Comparison of ENCODE assay signal across 2 cellular contexts in the genomic region with DNA sequence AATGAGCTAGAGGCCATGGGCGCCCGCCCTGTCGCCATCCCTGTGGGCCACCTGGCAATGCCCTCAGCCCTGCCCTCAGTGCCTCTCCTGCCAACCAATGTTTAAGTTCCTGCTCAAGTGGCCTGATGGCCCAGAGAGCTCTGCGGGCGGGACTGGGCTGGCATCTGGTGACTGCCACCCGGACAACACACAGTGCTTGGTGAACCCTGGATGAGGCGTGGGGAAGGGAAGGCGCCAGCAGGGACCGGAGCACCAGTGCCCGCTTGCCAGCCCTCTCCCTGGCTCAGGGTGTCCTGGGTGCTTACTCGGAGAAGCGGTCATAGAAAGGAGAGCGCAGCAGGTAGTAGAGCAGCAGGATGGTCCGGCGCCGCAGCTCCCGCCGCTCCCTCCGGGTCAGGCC.
TF ChIP-seq lines count a peak whose summit lies in the region.

No MANE protein-coding gene starts in this region.

TF ChIP-seq in liver, 16 proteins besides CTCF, POLR2A, EP300 and RAD21:
- TF ChIP-seq GABPA (IDR thresholded peaks at IDR 0.05 in 1 of 2, conservative IDR thresholded peaks at IDR 0.05 in 1 of 2): peak in 1 of 2 donors; percentile 61
- TF ChIP-seq TAF1 (conservative IDR thresholded peaks at IDR 0.05): no peak
- TF ChIP-seq JUND (IDR thresholded peaks at IDR 0.05): no peak
- TF ChIP-seq RXRA (IDR thresholded peaks at IDR 0.05): peak; percentile 57 to 68
- TF ChIP-seq, protein P1, sequence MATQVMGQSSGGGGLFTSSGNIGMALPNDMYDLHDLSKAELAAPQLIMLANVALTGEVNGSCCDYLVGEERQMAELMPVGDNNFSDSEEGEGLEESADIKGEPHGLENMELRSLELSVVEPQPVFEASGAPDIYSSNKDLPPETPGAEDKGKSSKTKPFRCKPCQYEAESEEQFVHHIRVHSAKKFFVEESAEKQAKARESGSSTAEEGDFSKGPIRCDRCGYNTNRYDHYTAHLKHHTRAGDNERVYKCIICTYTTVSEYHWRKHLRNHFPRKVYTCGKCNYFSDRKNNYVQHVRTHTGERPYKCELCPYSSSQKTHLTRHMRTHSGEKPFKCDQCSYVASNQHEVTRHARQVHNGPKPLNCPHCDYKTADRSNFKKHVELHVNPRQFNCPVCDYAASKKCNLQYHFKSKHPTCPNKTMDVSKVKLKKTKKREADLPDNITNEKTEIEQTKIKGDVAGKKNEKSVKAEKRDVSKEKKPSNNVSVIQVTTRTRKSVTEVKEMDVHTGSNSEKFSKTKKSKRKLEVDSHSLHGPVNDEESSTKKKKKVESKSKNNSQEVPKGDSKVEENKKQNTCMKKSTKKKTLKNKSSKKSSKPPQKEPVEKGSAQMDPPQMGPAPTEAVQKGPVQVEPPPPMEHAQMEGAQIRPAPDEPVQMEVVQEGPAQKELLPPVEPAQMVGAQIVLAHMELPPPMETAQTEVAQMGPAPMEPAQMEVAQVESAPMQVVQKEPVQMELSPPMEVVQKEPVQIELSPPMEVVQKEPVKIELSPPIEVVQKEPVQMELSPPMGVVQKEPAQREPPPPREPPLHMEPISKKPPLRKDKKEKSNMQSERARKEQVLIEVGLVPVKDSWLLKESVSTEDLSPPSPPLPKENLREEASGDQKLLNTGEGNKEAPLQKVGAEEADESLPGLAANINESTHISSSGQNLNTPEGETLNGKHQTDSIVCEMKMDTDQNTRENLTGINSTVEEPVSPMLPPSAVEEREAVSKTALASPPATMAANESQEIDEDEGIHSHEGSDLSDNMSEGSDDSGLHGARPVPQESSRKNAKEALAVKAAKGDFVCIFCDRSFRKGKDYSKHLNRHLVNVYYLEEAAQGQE (IDR thresholded peaks at IDR 0.05): peak; percentile 70
- TF ChIP-seq HNF4G (IDR thresholded peaks at IDR 0.05): no peak
- TF ChIP-seq SP1 (IDR thresholded peaks at IDR 0.05): no peak
- TF ChIP-seq FOXA1 (IDR thresholded peaks at IDR 0.05): no peak
- peak; percentile 74 for TF ChIP-seq YY1 (IDR thresholded peaks at IDR 0.05)
- peak in 1 of 2 donors; percentile 48 for TF ChIP-seq HNF4A (conservative IDR thresholded peaks at IDR 0.05)

TF ChIP-seq in HepG2, 621 proteins besides CTCF, POLR2A, EP300 and RAD21:
- TF ChIP-seq EHMT2 (IDR thresholded peaks at IDR 0.05; ENCODE audit: borderline replicate concordance, low read depth, low read length) (no peak), SP140L (CRISPR knock-in tag; IDR thresholded peaks at IDR 0.05; ENCODE audit: borderline replicate concordance) (no peak), TOPORS (CRISPR knock-in tag; IDR thresholded peaks at IDR 0.05) (no peak), ZNF878 (CRISPR knock-in tag; IDR thresholded peaks at IDR 0.05) (no peak), EZH2 (conservative IDR thresholded peaks at IDR 0.05; ENCODE audit: low read depth, low read length) (no peak), ZNF615 (CRISPR knock-in tag; IDR thresholded peaks at IDR 0.05; ENCODE audit: borderline replicate concordance) (no peak), ZNF333 (CRISPR knock-in tag; IDR thresholded peaks at IDR 0.05; ENCODE audit: borderline replicate concordance) (no peak), SMARCC2 (IDR thresholded peaks at IDR 0.05) (no peak), ZNF335 (CRISPR knock-in tag; IDR thresholded peaks at IDR 0.05) (no peak), ARHGAP35 (CRISPR knock-in tag; IDR thresholded peaks at IDR 0.05; ENCODE audit: borderline replicate concordance) (no peak), STAG1 (CRISPR knock-in tag; IDR thresholded peaks at IDR 0.05) (no peak)
- TF ChIP-seq, protein P2, sequence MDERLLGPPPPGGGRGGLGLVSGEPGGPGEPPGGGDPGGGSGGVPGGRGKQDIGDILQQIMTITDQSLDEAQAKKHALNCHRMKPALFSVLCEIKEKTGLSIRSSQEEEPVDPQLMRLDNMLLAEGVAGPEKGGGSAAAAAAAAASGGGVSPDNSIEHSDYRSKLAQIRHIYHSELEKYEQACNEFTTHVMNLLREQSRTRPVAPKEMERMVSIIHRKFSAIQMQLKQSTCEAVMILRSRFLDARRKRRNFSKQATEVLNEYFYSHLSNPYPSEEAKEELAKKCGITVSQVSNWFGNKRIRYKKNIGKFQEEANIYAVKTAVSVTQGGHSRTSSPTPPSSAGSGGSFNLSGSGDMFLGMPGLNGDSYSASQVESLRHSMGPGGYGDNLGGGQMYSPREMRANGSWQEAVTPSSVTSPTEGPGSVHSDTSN (CRISPR knock-in tag; IDR thresholded peaks at IDR 0.05): no peak
- TF ChIP-seq, protein P3, sequence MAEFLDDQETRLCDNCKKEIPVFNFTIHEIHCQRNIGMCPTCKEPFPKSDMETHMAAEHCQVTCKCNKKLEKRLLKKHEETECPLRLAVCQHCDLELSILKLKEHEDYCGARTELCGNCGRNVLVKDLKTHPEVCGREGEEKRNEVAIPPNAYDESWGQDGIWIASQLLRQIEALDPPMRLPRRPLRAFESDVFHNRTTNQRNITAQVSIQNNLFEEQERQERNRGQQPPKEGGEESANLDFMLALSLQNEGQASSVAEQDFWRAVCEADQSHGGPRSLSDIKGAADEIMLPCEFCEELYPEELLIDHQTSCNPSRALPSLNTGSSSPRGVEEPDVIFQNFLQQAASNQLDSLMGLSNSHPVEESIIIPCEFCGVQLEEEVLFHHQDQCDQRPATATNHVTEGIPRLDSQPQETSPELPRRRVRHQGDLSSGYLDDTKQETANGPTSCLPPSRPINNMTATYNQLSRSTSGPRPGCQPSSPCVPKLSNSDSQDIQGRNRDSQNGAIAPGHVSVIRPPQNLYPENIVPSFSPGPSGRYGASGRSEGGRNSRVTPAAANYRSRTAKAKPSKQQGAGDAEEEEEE (CRISPR knock-in tag; IDR thresholded peaks at IDR 0.05; ENCODE audit: borderline replicate concordance): no peak
- TF ChIP-seq, protein P4, sequence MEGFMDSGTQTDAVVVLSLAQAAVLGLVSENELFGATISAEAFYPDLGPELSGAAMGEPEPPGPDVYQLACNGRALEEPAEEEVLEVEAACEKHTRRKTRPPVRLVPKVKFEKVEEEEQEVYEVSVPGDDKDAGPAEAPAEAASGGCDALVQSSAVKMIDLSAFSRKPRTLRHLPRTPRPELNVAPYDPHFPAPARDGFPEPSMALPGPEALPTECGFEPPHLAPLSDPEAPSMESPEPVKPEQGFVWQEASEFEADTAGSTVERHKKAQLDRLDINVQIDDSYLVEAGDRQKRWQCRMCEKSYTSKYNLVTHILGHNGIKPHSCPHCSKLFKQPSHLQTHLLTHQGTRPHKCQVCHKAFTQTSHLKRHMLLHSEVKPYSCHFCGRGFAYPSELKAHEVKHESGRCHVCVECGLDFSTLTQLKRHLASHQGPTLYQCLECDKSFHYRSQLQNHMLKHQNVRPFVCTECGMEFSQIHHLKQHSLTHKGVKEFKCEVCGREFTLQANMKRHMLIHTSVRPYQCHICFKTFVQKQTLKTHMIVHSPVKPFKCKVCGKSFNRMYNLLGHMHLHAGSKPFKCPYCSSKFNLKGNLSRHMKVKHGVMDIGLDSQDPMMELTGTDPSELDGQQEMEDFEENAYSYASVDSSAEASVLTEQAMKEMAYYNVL (CRISPR knock-in tag; IDR thresholded peaks at IDR 0.05; ENCODE audit: borderline replicate concordance): no peak
